In genomic region chr11:76496174-76496573, GRCh38 we compare ENCODE assay signal across 23 cellular contexts. TPM values are rescaled to one million over a fixed set of nuclear protein-coding genes. Genes with fewer than 3 reads are reported as not detected.
A peak's percentile ranks its signal among the peaks of the same experiment; 100 is the strongest.
DNase-seq lines count a peak whose midpoint lies in the region; ATAC-seq, FAIRE-seq and TF ChIP-seq lines count a peak whose summit lies in the region.
"Had no signal": no experiment of that assay in that cellular context is flagged by ENCODE, and none has a peak within 500 bp of the region (broad histone marks: within the 10 kb centered on the region; RNA-seq: fewer than 3 reads in every experiment).

No MANE protein-coding gene starts in this region.

- H3K23ac ChIP-seq in trophoblast cell (ENCODE audit: low read length), result no peak overlapping the region

- peaks cover 12% of the 10 kb centered on the region for H3K4me1 ChIP-seq in CD8-positive, alpha-beta memory T cell (ENCODE audit: insufficient read depth, low read length)
- H3K4me1 ChIP-seq in trophoblast cell (ENCODE audit: control insufficient read depth in 1 of 2, insufficient read depth in 2 of 2, low read length in 2 of 2) (no peaks in the 10 kb centered on the region), HepG2 (ENCODE audit: insufficient read depth, low read length) (no peaks in the 10 kb centered on the region)

- peaks cover 5% of the 10 kb centered on the region for H3K36me3 ChIP-seq in CD8-positive, alpha-beta memory T cell (ENCODE audit: insufficient read depth, low read length)
- peaks cover 14 to 24% of the 10 kb centered on the region in 2 experiments for H3K36me3 ChIP-seq in trophoblast cell (ENCODE audit: control insufficient read depth in 1 of 2, insufficient read depth in 2 of 2, low read length in 2 of 2)
- peaks cover 4 to 24% of the 10 kb centered on the region in 2 experiments; a peak in 4 of 5 replicates for H3K36me3 ChIP-seq in HepG2 (replicated peaks in 1 of 2; ENCODE audit: control insufficient read depth in 1 of 2, insufficient read depth in 2 of 2, low read length in 2 of 2)

- in situ Hi-C loops in HepG2 (cut with HindIII; ENCODE audit: extremely low pct_ligation_motif_present, low pct_unique_long_range_greater_than_20kb), result no loop called here

- TF ChIP-seq EP300 in HepG2 (IDR thresholded peaks at IDR 0.05; ENCODE audit: low read depth in 2 of 2, low read length in 2 of 2), result no peak
- TF ChIP-seq EP300 in HepG2 (CRISPR knock-in tag; IDR thresholded peaks at IDR 0.05; ENCODE audit: borderline replicate concordance), result no peak

- no peaks in the 10 kb centered on the region for H3K4me1 Mint-ChIP-seq in activated naive CD4-positive, alpha-beta T cell treated with anti-CD3 and anti-CD28 coated beads for 36 hours (ENCODE audit: low read depth)
- H3K4me1 Mint-ChIP-seq in CD8-positive, alpha-beta memory T cell, result peaks cover 31 to 44% (median 40%) of the 10 kb centered on the region in 3 donors
- H3K4me1 Mint-ChIP-seq in activated B cell treated with CpG ODN at 0.5 μM for 24 hours, result no peaks in the 10 kb centered on the region

- H2AK5ac ChIP-seq in trophoblast cell (ENCODE audit: low read length), result no peak overlapping the region

- H3K79me2 ChIP-seq in trophoblast cell (ENCODE audit: control insufficient read depth, insufficient read depth, low read length, poor library complexity) (no peaks in the 10 kb centered on the region), HepG2 (ENCODE audit: insufficient read depth, low read length) (no peaks in the 10 kb centered on the region)

- no peak overlapping the region for H3K9ac ChIP-seq in trophoblast cell (ENCODE audit: low read length)
- H3K9ac ChIP-seq in HepG2 (ENCODE audit: insufficient read depth, low read depth, low read length), result no peak overlapping the region

- H3K4me2 ChIP-seq in trophoblast cell (ENCODE audit: low read length) (no peak overlapping the region), HepG2 (ENCODE audit: low read depth, low read length) (no peak overlapping the region)

- no peak overlapping the region for H3K18ac ChIP-seq in trophoblast cell (ENCODE audit: low read length)

- H3K4ac ChIP-seq in trophoblast cell (ENCODE audit: low read depth, low read length), result no peak overlapping the region

- TF ChIP-seq CTCF in activated B cell treated with CpG ODN at 0.5 μM for 24 hours (IDR thresholded peaks at IDR 0.05) (no peak), HepG2 (CRISPR knock-in tag; IDR thresholded peaks at IDR 0.05) (no peak)

- H2AFZ ChIP-seq in trophoblast cell (ENCODE audit: insufficient read depth, low read length, poor library complexity), result no peak overlapping the region
- no peak overlapping the region for H2AFZ ChIP-seq in HepG2 (ENCODE audit: low read length)

- CTCF ChIA-PET in activated naive CD4-positive, alpha-beta T cell treated with anti-CD3 and anti-CD28 coated beads for 36 hours (lab: Charles Lee), result no interaction called here
- CTCF ChIA-PET in CD8-positive, alpha-beta memory T cell (lab: Charles Lee), result no interaction called here
- CTCF ChIA-PET in activated B cell treated with CpG ODN at 0.5 μM for 24 hours (lab: Charles Lee) (no interaction called here), HepG2 (lab: Yijun Ruan, JAX; ENCODE audit: low intra/inter-chr PET ratio, low total read pairs) (no interaction called here)

- peak overlapping the region; percentile 15 for H3K27ac Mint-ChIP-seq in activated naive CD4-positive, alpha-beta T cell treated with anti-CD3 and anti-CD28 coated beads for 36 hours
- H3K27ac Mint-ChIP-seq in CD8-positive, alpha-beta memory T cell, result peak overlapping the region; percentile 3 to 86 (median 73)
- H3K27ac Mint-ChIP-seq in activated B cell treated with CpG ODN at 0.5 μM for 24 hours, result peak overlapping the region; percentile 12

- BruUV-seq in HepG2 (replicated peaks; lab: Mats Ljungman, UMichigan), result no TSS peak

- H2BK5ac ChIP-seq in trophoblast cell (ENCODE audit: low read depth, low read length, poor library complexity), result no peak overlapping the region

- H4K91ac ChIP-seq in trophoblast cell (ENCODE audit: low read depth, low read length), result no peak overlapping the region

- no peak overlapping the region for H3K14ac ChIP-seq in trophoblast cell (ENCODE audit: low read length)

- no peaks in the 10 kb centered on the region for H3K27me3 ChIP-seq in CD8-positive, alpha-beta memory T cell (ENCODE audit: insufficient read depth, low read length, poor library complexity, severe bottlenecking)
- H3K27me3 ChIP-seq in trophoblast cell (ENCODE audit: insufficient read depth, low read length) (no peaks in the 10 kb centered on the region), HepG2 (ENCODE audit: control insufficient read depth in 1 of 2, insufficient read depth in 2 of 2, low read length in 2 of 2) (no peaks in the 10 kb centered on the region)

- no peak overlapping the region for H4K12ac ChIP-seq in trophoblast cell (ENCODE audit: low read depth, low read length)

- no peak for FAIRE-seq in HepG2 (lab: Jason Lieb, UNC)
- FAIRE-seq: GM19239 had no signal

- no peak overlapping the region for H3K4me3 ChIP-seq in CD8-positive, alpha-beta memory T cell (ENCODE audit: low read length)
- H3K4me3 ChIP-seq in trophoblast cell (ENCODE audit: low read depth, low read length) (no peak overlapping the region), HepG2 (replicated peaks in 1 of 3; ENCODE audit: insufficient read depth in 1 of 3, low read depth in 2 of 3, low read length in 3 of 3) (no peak overlapping the region)

- H3K79me1 ChIP-seq in trophoblast cell (ENCODE audit: low read length), result no peaks in the 10 kb centered on the region

- H3K4me3 Mint-ChIP-seq in activated naive CD4-positive, alpha-beta T cell treated with anti-CD3 and anti-CD28 coated beads for 36 hours, result no peak overlapping the region
- peak overlapping the region in 3 of 7 donors; percentile 22 to 46 (median 41) for H3K4me3 Mint-ChIP-seq in CD8-positive, alpha-beta memory T cell
- H3K4me3 Mint-ChIP-seq in activated B cell treated with CpG ODN at 0.5 μM for 24 hours, result no peak overlapping the region

- no peaks in the 10 kb centered on the region for H3K9me3 ChIP-seq in CD8-positive, alpha-beta memory T cell (ENCODE audit: low read length)
- H3K9me3 ChIP-seq in trophoblast cell (ENCODE audit: insufficient read depth, low read depth, low read length) (no peaks in the 10 kb centered on the region), HepG2 (ENCODE audit: low read length) (no peaks in the 10 kb centered on the region; the same call in 1 of the 2 replicates)

- H2BK120ac ChIP-seq in trophoblast cell (ENCODE audit: insufficient read depth, low read length, poor library complexity), result no peak overlapping the region

- no peak for DNase-seq in activated naive CD4-positive, alpha-beta T cell treated with anti-CD3 and anti-CD28 coated beads for 36 hours
- no peak for DNase-seq in activated naive CD4-positive, alpha-beta T cell (lab: John Stamatoyannopoulos, UW)
- DNase-seq in CD8-positive, alpha-beta memory T cell, result no peak
- DNase-seq in activated B cell treated with CpG ODN at 0.5 μM for 24 hours (no peak), trophoblast cell (no peak), HepG2 (ENCODE audit: low spot score) (no peak), SHP77 (lab: John Stamatoyannopoulos, UW) (no peak)
- DNase-seq: C1 segment of cervical spinal cord, DMS153, NCI-H1048, NCI-H1417, NCI-H1694 treated with DMSO at 0.1 percent for 48 hours, NCI-H2081, NCI-H2171, NCI-H226, NCI-H510A, NCI-H69, SHP77 treated with DMSO at 0.1 percent for 48 hours had no signal

- ATAC-seq in activated B cell treated with CpG ODN at 0.5 μM for 24 hours (ENCODE audit: low read depth) (no peak), HepG2 (no peak)
- ATAC-seq: HCT116, Panc1 had no signal

- peaks cover 23% of the 10 kb centered on the region for H3K36me3 Mint-ChIP-seq in activated naive CD4-positive, alpha-beta T cell treated with anti-CD3 and anti-CD28 coated beads for 36 hours (ENCODE audit: low read depth)
- H3K36me3 Mint-ChIP-seq in CD8-positive, alpha-beta memory T cell, result peaks cover 15 to 60% (median 25%) of the 10 kb centered on the region in 3 donors
- H3K36me3 Mint-ChIP-seq in activated B cell treated with CpG ODN at 0.5 μM for 24 hours (ENCODE audit: low read depth), result peaks cover 65% of the 10 kb centered on the region

- no peak for TF ChIP-seq RAD21 in HepG2 (CRISPR knock-in tag; IDR thresholded peaks at IDR 0.05)

- H3K27me3 Mint-ChIP-seq in activated naive CD4-positive, alpha-beta T cell treated with anti-CD3 and anti-CD28 coated beads for 36 hours (ENCODE audit: low read depth), result no peaks in the 10 kb centered on the region
- no peaks in the 10 kb centered on the region for H3K27me3 Mint-ChIP-seq in CD8-positive, alpha-beta memory T cell
- H3K27me3 Mint-ChIP-seq in activated B cell treated with CpG ODN at 0.5 μM for 24 hours, result no peaks in the 10 kb centered on the region

- H3K27ac ChIP-seq in CD8-positive, alpha-beta memory T cell (ENCODE audit: low read depth, low read length), result no peak overlapping the region
- H3K27ac ChIP-seq in trophoblast cell (ENCODE audit: low read depth, low read length), result no peak overlapping the region
- H3K27ac ChIP-seq in HepG2 (ENCODE audit: extremely low read length, insufficient read depth, low read length), result no peak overlapping the region
- H3K27ac ChIP-seq: HL-60, RWPE1 had no signal

- intact Hi-C loops in activated naive CD4-positive, alpha-beta T cell treated with anti-CD3 and anti-CD28 coated beads for 36 hours (cut with micrococcal nuclease), result no loop called here
- intact Hi-C loops in activated B cell treated with CpG ODN at 0.5 μM for 24 hours (cut with micrococcal nuclease) (no loop called here), HepG2 (cut with micrococcal nuclease; ENCODE audit: unreplicated experiment) (no loop called here)

- TF ChIP-seq POLR2A in HepG2 (IDR thresholded peaks at IDR 0.05; ENCODE audit: insufficient read depth in 1 of 2, low read depth in 2 of 2, low read length in 2 of 2), result no peak

- no peaks in the 10 kb centered on the region for H4K20me1 ChIP-seq in HepG2 (ENCODE audit: insufficient read depth, low read length)

- no CpG with 5 or more reads among the region's 1 CpG for WGBS in trophoblast cell (ENCODE audit: extremely low coverage, insufficient coverage, insufficient read length)
- 97% methylated on average over 1 of the region's 1 CpG for WGBS in HepG2 (ENCODE audit: low lambda C conversion rate)

- POLR2A ChIA-PET in CD8-positive, alpha-beta memory T cell (lab: Charles Lee), result no interaction called here
- POLR2A ChIA-PET in activated B cell treated with CpG ODN at 0.5 μM for 24 hours (lab: Charles Lee) (no interaction called here), HepG2 (lab: Yijun Ruan, JAX) (no interaction called here)

- peak overlapping the region; percentile 45 for H2BK12ac ChIP-seq in trophoblast cell (ENCODE audit: low read length)

- no peak overlapping the region for H4K8ac ChIP-seq in trophoblast cell (ENCODE audit: low read depth, low read length)

- H3K9me3 Mint-ChIP-seq in activated naive CD4-positive, alpha-beta T cell treated with anti-CD3 and anti-CD28 coated beads for 36 hours, result peaks cover 4% of the 10 kb centered on the region
- peaks cover 0 to 3% (median 2%) of the 10 kb centered on the region in 5 donors for H3K9me3 Mint-ChIP-seq in CD8-positive, alpha-beta memory T cell
- H3K9me3 Mint-ChIP-seq in activated B cell treated with CpG ODN at 0.5 μM for 24 hours, result peaks cover 3% of the 10 kb centered on the region

RNA-seq across cellular contexts. Expression of gene EMSY, which starts 51.4 kb away (rescaled TPM):
- 10 to 100 TPM; 23.2 to 26.7 TPM for total RNA-seq in activated naive CD4-positive, alpha-beta T cell treated with anti-CD3 and anti-CD28 coated beads for 36 hours
- 10 to 100 TPM; 28.2 to 28.8 TPM for total RNA-seq in CD8-positive, alpha-beta memory T cell
- 24.5 TPM for polyA plus RNA-seq in CD8-positive, alpha-beta memory T cell
- total RNA-seq in activated B cell treated with CpG ODN at 0.5 μM for 24 hours (24.9 and 31.1 TPM in 2 replicates), HepG2 (2016; rRNA removed; fragmentation: Illumina TruSeq; extraction: Trizol) (10.6 and 11.6 TPM in 2 replicates)
- 25.4 and 25.7 TPM in 2 replicates for polyA plus RNA-seq in trophoblast cell (2013)
- total RNA-seq in HepG2 (2016; cell fraction: cytosol; rRNA removed; fragmentation: Illumina TruSeq; extraction: Trizol; ENCODE audit: low read depth), result 10.9 and 11.4 TPM in 2 replicates
- 9.9 and 11.7 TPM in 2 replicates for total RNA-seq in HepG2 (2016; cell fraction: insoluble cytoplasmic fraction; rRNA removed; fragmentation: Illumina TruSeq; extraction: Trizol)
- 6.4 and 6.7 TPM in 2 replicates for total RNA-seq in HepG2 (2016; cell fraction: membrane; rRNA removed; fragmentation: Illumina TruSeq; extraction: Trizol)
- 30.0 and 30.3 TPM in 2 replicates for total RNA-seq in HepG2 (2016; cell fraction: nucleus; rRNA removed; fragmentation: Illumina TruSeq; extraction: Trizol)
- polyA plus RNA-seq in HepG2 (2011; rRNA removed), result 16.6 and 18.5 TPM in 2 replicates
- 8.0 and 8.3 TPM in 2 replicates for polyA plus RNA-seq in HepG2 (2011; cell fraction: cytosol; rRNA removed)
- polyA plus RNA-seq in HepG2 (2011; cell fraction: nucleus; rRNA removed), result 22.2 and 33.5 TPM in 2 replicates
- polyA plus RNA-seq in HepG2 (2012), result 8.1 and 12.0 TPM in 2 replicates
- polyA plus RNA-seq in HepG2 (2016; cell fraction: cytosol; fragmentation: Illumina TruSeq; extraction: Trizol; ENCODE audit: low read depth), result 0.51 and 0.80 TPM in 2 replicates
- 10.5 and 12.2 TPM in 2 replicates for polyA plus RNA-seq in HepG2 (2016; cell fraction: insoluble cytoplasmic fraction; fragmentation: Illumina TruSeq; extraction: Trizol; ENCODE audit: low read depth)
- polyA plus RNA-seq in HepG2 (2016; cell fraction: membrane; fragmentation: Illumina TruSeq; extraction: Trizol; ENCODE audit: low read depth), result 1.2 and 1.9 TPM in 2 replicates
- polyA plus RNA-seq in HepG2 (2016; cell fraction: nucleus; fragmentation: Illumina TruSeq; extraction: Trizol; ENCODE audit: insufficient read depth, low read depth), result 22.0 and 24.6 TPM in 2 replicates
- polyA minus RNA-seq in HepG2 (2011; rRNA and poly(A)+ RNA removed; ENCODE audit: low replicate concordance), result 25.3 and 56.5 TPM in 2 replicates
- polyA minus RNA-seq in HepG2 (2011; cell fraction: cytosol; rRNA and poly(A)+ RNA removed), result 7.3 and 8.1 TPM in 2 replicates
- polyA minus RNA-seq in HepG2 (2011; cell fraction: nucleus; rRNA and poly(A)+ RNA removed), result 74.8 and 84.5 TPM in 2 replicates

Comparison
In these comparisons a context has a peak if more than half of its experiments do, and no peak if none do; other contexts are left out.
1. H3K27ac Mint-ChIP-seq: peak in every context shown above with its lines; median percentile 73 in CD8-positive, alpha-beta memory T cell; 15 in activated naive CD4-positive, alpha-beta T cell treated with anti-CD3 and anti-CD28 coated beads for 36 hours; 12 in activated B cell treated with CpG ODN at 0.5 μM for 24 hours.